1 cellular context compared by ENCODE assay signal in the genomic region with DNA sequence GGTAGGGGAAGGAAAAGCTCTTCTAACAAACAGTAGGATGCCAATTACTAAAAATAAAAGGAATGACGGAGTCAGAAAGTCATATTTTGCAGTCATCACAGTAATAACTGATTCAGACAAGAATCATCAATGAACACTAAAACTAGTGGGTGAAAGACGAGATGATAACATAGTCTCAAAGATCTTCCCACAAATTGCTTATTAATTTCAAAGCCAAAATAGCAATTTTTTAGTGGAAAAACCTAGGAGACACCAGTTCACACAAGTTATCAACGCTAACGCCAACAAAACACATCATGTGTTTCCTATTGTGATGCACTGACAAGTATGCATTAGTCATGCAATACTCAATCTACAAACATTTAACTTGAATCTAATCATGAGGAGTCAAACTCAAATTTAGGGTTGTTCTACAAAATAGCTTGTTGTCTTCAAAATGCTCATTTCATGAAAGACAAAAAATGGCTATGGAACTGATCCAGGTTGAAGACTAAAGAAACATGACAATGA.
TF ChIP-seq lines count a peak whose summit lies in the region.

No MANE protein-coding gene starts in this region.

TF ChIP-seq in IMR-90, 13 proteins besides CTCF, POLR2A, EP300 and RAD21:
- TF ChIP-seq BHLHE40 (IDR thresholded peaks at IDR 0.05; ENCODE audit: low read depth, low read length) (no peak), SMC3 (IDR thresholded peaks at IDR 0.05; ENCODE audit: low read depth, low read length) (no peak), MAZ (IDR thresholded peaks at IDR 0.05; ENCODE audit: borderline replicate concordance, low read depth, low read length) (no peak), MXI1 (IDR thresholded peaks at IDR 0.05; ENCODE audit: borderline replicate concordance, low read depth, low read length) (no peak), CHD1 (IDR thresholded peaks at IDR 0.05; ENCODE audit: low read depth, low read length) (no peak), RFX5 (IDR thresholded peaks at IDR 0.05; ENCODE audit: low read depth, low read length) (no peak)
- TF ChIP-seq, protein P1, sequence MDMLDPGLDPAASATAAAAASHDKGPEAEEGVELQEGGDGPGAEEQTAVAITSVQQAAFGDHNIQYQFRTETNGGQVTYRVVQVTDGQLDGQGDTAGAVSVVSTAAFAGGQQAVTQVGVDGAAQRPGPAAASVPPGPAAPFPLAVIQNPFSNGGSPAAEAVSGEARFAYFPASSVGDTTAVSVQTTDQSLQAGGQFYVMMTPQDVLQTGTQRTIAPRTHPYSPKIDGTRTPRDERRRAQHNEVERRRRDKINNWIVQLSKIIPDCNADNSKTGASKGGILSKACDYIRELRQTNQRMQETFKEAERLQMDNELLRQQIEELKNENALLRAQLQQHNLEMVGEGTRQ (IDR thresholded peaks at IDR 0.05; ENCODE audit: low read depth, low read length), result no peak
